33 cellular contexts compared by ENCODE assay signal in the genomic region with DNA sequence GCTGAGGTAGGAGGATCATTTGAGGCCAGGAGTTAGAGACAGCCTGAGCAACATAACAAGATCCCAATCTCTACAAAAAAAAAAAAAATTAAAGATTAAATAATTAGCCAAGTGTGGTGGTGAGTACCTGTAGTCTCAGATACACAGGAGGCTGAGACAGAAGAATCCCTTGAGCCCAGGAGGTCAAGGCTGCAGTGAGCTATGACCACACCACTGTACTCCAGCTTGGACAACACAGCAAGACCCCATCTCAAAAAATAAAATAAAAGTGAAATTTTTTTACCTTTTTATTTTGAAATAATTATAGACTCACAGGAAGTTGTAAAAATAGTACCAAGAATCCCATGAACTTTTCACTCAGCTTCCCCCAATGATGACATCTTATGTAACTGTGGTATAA. TPM values are rescaled to one million over a fixed set of nuclear protein-coding genes. Genes with fewer than 3 reads are reported as not detected.
DNase-seq lines count a peak whose midpoint lies in the region; ATAC-seq, FAIRE-seq and TF ChIP-seq lines count a peak whose summit lies in the region.
"Had no signal": no experiment of that assay in that cellular context is flagged by ENCODE, and none has a peak within 500 bp of the region (broad histone marks: within the 10 kb centered on the region; RNA-seq: fewer than 3 reads in every experiment).

No MANE protein-coding gene starts in this region.

- no peaks in the 10 kb centered on the region for H3K9me3 Mint-ChIP-seq in endodermal cell
- H3K9me3 Mint-ChIP-seq: CD4-positive, alpha-beta memory T cell; CD4-positive, alpha-beta T cell; CD4-positive, CD25-positive, alpha-beta regulatory T cell; CD8-positive, alpha-beta memory T cell; CD8-positive, alpha-beta T cell had no signal

- CTCF ChIA-PET in K562 (lab: Yijun Ruan, JAX; ENCODE audit: low intra/inter-chr PET ratio), result no interaction called here

- H3K4me1 ChIP-seq in K562 (replicated peaks in 1 of 2; ENCODE audit: control insufficient read depth in 2 of 2, insufficient read depth in 2 of 2, low read length in 2 of 2), result peaks cover 0 to 3% of the 10 kb centered on the region in 2 experiments; a peak in 1 of 5 replicates
- no peaks in the 10 kb centered on the region for H3K4me1 ChIP-seq in endodermal cell (ENCODE audit: control insufficient read depth, insufficient read depth, low read length)
- H3K4me1 ChIP-seq: BE2C, Caco-2 had no signal

- FAIRE-seq in K562 (lab: Jason Lieb, UNC), result no peak
- FAIRE-seq: A204.1, A549, D721Med had no signal

- TF ChIP-seq POLR2A in K562 (conservative IDR thresholded peaks at IDR 0.05), result no peak

- intact Hi-C loops in K562 (cut with micrococcal nuclease), result no loop called here

- no peaks in the 10 kb centered on the region for H4K20me1 ChIP-seq in K562 (replicated peaks; ENCODE audit: control insufficient read depth, insufficient read depth, low read length)
- H4K20me1 ChIP-seq: BLaER1; BLaER1 treated with 17β-estradiol and CSF1 and Interleukin-3, amounts not matched to agents 10 nM and 100 nM had no signal

- H3K9ac ChIP-seq in K562 (ENCODE audit: insufficient read depth in 1 of 2, low read depth in 2 of 2, low read length in 2 of 2), result no peak overlapping the region
- no peak overlapping the region for H3K9ac ChIP-seq in endodermal cell (ENCODE audit: extremely low read depth, low read length, poor library complexity, severe bottlenecking)
- H3K9ac ChIP-seq: BLaER1; BLaER1 treated with 17β-estradiol and CSF1 and Interleukin-3, amounts not matched to agents 10 nM and 100 nM had no signal

- no peak overlapping the region for H3K4me3 Mint-ChIP-seq in endodermal cell
- H3K4me3 Mint-ChIP-seq: B cell; CD14-positive monocyte; CD4-positive, alpha-beta memory T cell; CD8-positive, alpha-beta T cell had no signal

- H3K27ac Mint-ChIP-seq in endodermal cell, result peak overlapping the region; percentile 35
- H3K27ac Mint-ChIP-seq: B cell; CD14-positive monocyte; CD4-positive, alpha-beta memory T cell; CD4-positive, alpha-beta T cell; CD4-positive, CD25-positive, alpha-beta regulatory T cell; CD8-positive, alpha-beta T cell had no signal

- H3K9me1 ChIP-seq in K562 (ENCODE audit: control insufficient read depth, insufficient read depth, low read length), result no peaks in the 10 kb centered on the region

- in situ Hi-C loops in K562 (cut with MboI), result no loop called here

- peaks cover 9% of the 10 kb centered on the region; the same call in 2 of the 3 replicates for H3K79me2 ChIP-seq in K562 (ENCODE audit: control insufficient read depth, insufficient read depth, low read length)

- ATAC-seq in K562, result no peak
- no peak for ATAC-seq in GM21619 (IDR thresholded peaks at IDR 0.05; ENCODE audit: unreplicated experiment)
- ATAC-seq in HG03095 (IDR thresholded peaks at IDR 0.05; ENCODE audit: unreplicated experiment), result no peak
- ATAC-seq: A549; CD8-positive, alpha-beta T cell had no signal

- no peaks in the 10 kb centered on the region for H3K27me3 ChIP-seq in K562 (ENCODE audit: control insufficient read depth in 2 of 2, insufficient read depth in 2 of 2, low read length in 2 of 2)
- H3K27me3 ChIP-seq in endodermal cell (ENCODE audit: control insufficient read depth, insufficient read depth, low read length, poor library complexity, severe bottlenecking), result no peaks in the 10 kb centered on the region
- H3K27me3 ChIP-seq: BE2C; BLaER1; BLaER1 treated with 17β-estradiol and CSF1 and Interleukin-3, amounts not matched to agents 10 nM and 100 nM had no signal

- DNase-seq in K562 (ENCODE audit: extremely low read depth in 1 of 4, low spot score in 3 of 4) (no peak), endodermal cell (no peak)
- DNase-seq: 8988T; ACHN; AML-193; BE2C; C1 segment of cervical spinal cord; Caco-2; Calu3; CD4-positive, alpha-beta memory T cell; CD4-positive, alpha-beta T cell; CD4-positive, CD25-positive, alpha-beta regulatory T cell; CD8-positive, alpha-beta memory T cell; CD8-positive, alpha-beta T cell; COR-L47; DMS 273 treated with DMSO at 0.1 percent for 48 hours; DMS153; DMS53; DMS79; DMS79 treated with DMSO at 0.1 percent for 48 hours; DND-41; EL had no signal

- H3K9me3 ChIP-seq in K562 (replicated peaks; ENCODE audit: control insufficient read depth, insufficient read depth, low read depth, low read length) (no peaks in the 10 kb centered on the region), endodermal cell (ENCODE audit: control insufficient read depth, low read length) (no peaks in the 10 kb centered on the region)
- H3K9me3 ChIP-seq: A549; BE2C; BLaER1; BLaER1 treated with 17β-estradiol and CSF1 and Interleukin-3, amounts not matched to agents 10 nM and 100 nM; Caco-2 had no signal

- TF ChIP-seq CTCF in K562 (IDR thresholded peaks at IDR 0.05 in 2 of 3, conservative IDR thresholded peaks at IDR 0.05 in 1 of 3; ENCODE audit: insufficient read depth in 2 of 3, low read depth in 1 of 3, low read length in 3 of 3), result no peak
- no peak for TF ChIP-seq CTCF in endodermal cell (conservative IDR thresholded peaks at IDR 0.05)

- no peaks in the 10 kb centered on the region for H3K4me1 Mint-ChIP-seq in endodermal cell

- POLR2A ChIA-PET in K562 (lab: Yijun Ruan, JAX), result interaction anchor here (0.6 kb wide), 1 partner anchor 99 kb away, joined by 3 read pairs; no protein-coding TSS in a partner anchor

- TF ChIP-seq EP300 in K562 (IDR thresholded peaks at IDR 0.05; ENCODE audit: low read length), result no peak

- H3K36me3 Mint-ChIP-seq in endodermal cell (ENCODE audit: low read depth), result peaks cover 16% of the 10 kb centered on the region

- no peaks in the 10 kb centered on the region for H3K27me3 Mint-ChIP-seq in endodermal cell (ENCODE audit: insufficient read depth)
- H3K27me3 Mint-ChIP-seq: B cell; CD4-positive, alpha-beta memory T cell; CD4-positive, alpha-beta T cell; CD4-positive, CD25-positive, alpha-beta regulatory T cell had no signal

- H3K27ac ChIP-seq in K562 (ENCODE audit: extremely low read depth, low read depth, low read length) (no peak overlapping the region), endodermal cell (ENCODE audit: low read depth, low read length) (no peak overlapping the region)
- H3K27ac ChIP-seq: 22Rv1; A549; BLaER1; BLaER1 treated with 17β-estradiol and CSF1 and Interleukin-3, amounts not matched to agents 10 nM and 100 nM; C4-2B had no signal

- no peak overlapping the region for H2AFZ ChIP-seq in K562 (ENCODE audit: low read depth, low read length)

- TF ChIP-seq RAD21 in K562 (CRISPR knock-in tag; conservative IDR thresholded peaks at IDR 0.05 in 1 of 2, IDR thresholded peaks at IDR 0.05 in 1 of 2), result no peak

- no peak overlapping the region for H3K4me3 ChIP-seq in K562
- H3K4me3 ChIP-seq in endodermal cell (ENCODE audit: low read length), result no peak overlapping the region
- H3K4me3 ChIP-seq: A549; BLaER1; BLaER1 treated with 17β-estradiol and CSF1 and Interleukin-3, amounts not matched to agents 10 nM and 100 nM had no signal

- no TSS peak for BruUV-seq in K562 (replicated peaks; lab: Mats Ljungman, UMichigan)

- H3K36me3 ChIP-seq in K562 (ENCODE audit: control insufficient read depth, insufficient read depth, low read length), result no peaks in the 10 kb centered on the region
- no peaks in the 10 kb centered on the region for H3K36me3 ChIP-seq in endodermal cell (ENCODE audit: control insufficient read depth, insufficient read depth, low read length)

- no peak overlapping the region for H3K4me2 ChIP-seq in K562 (ENCODE audit: insufficient read depth, low read length)
- H3K4me2 ChIP-seq: A549; BLaER1; BLaER1 treated with 17β-estradiol and CSF1 and Interleukin-3, amounts not matched to agents 10 nM and 100 nM had no signal

RNA-seq across cellular contexts. Expression of a gene that starts 4.9 kb away (rescaled TPM):
- total RNA-seq in K562 (2011; cell fraction: chromatin; rRNA removed; ENCODE audit: low replicate concordance), result 7.2 and 16.9 TPM in 2 replicates
- total RNA-seq in K562 (2011; cell fraction: nucleolus; rRNA removed), result 4.2 and 5.0 TPM in 2 replicates
- total RNA-seq in K562 (2011; cell fraction: nucleoplasm; rRNA removed), result 7.0 and 8.5 TPM in 2 replicates
- total RNA-seq in K562 (2014; rRNA removed) (3.2 and 4.2 TPM in 2 replicates), K562 (2014; rRNA removed; fragmentation: Illumina TruSeq; extraction: Trizol) (9.5 and 10.3 TPM in 2 replicates), K562 (2015; rRNA removed; fragmentation: Illumina TruSeq; extraction: Trizol) (8.8 and 9.2 TPM in 2 replicates), K562 (2021) (6.1 and 7.2 TPM in 2 replicates), endodermal cell (10 to 100 TPM; 29.1 to 29.2 TPM)
- polyA plus RNA-seq in K562 (2011; rRNA removed) (18.5 and 21.5 TPM in 2 replicates), K562 (2014; fragmentation: Illumina TruSeq; extraction: Trizol) (9.3 and 9.5 TPM in 2 replicates), K562 (2014; fragmentation: Nextera tagmentation; extraction: Ambion mirVana) (10 to 100 TPM; 14.4 to 16.9 TPM), K562 (2014; rRNA removed) (6.0 and 8.7 TPM in 2 replicates)
- 12.7 and 14.0 TPM in 2 replicates for polyA plus RNA-seq in K562 (2011; cell fraction: cytosol; rRNA removed)
- polyA plus RNA-seq in K562 (2011; cell fraction: nucleus; rRNA removed), result 22.0 and 24.2 TPM in 2 replicates
- 16.3 and 22.4 TPM in 2 replicates for polyA plus RNA-seq in K562 (2012)
- 13.6 and 17.0 TPM in 2 replicates for polyA minus RNA-seq in K562 (2011; rRNA and poly(A)+ RNA removed)
- polyA minus RNA-seq in K562 (2011; cell fraction: cytosol; rRNA and poly(A)+ RNA removed), result 4.3 and 5.7 TPM in 2 replicates
- 6.5 and 8.6 TPM in 2 replicates for polyA minus RNA-seq in K562 (2011; cell fraction: nucleus; rRNA and poly(A)+ RNA removed)
- 25.7 TPM for polyA plus RNA-seq in endodermal cell (2013, experiment 1 of 2)
- polyA plus RNA-seq in endodermal cell (2013, experiment 2 of 2), result 28.9 TPM

RNA-seq across cellular contexts. Expression of a gene that starts 5.1 kb away (rescaled TPM):
- 52.4 and 77.2 TPM in 2 replicates for total RNA-seq in K562 (2011; cell fraction: chromatin; rRNA removed; ENCODE audit: low replicate concordance)
- total RNA-seq in K562 (2011; cell fraction: nucleolus; rRNA removed), result 34.7 and 34.9 TPM in 2 replicates
- total RNA-seq in K562 (2011; cell fraction: nucleoplasm; rRNA removed), result 43.2 and 55.2 TPM in 2 replicates
- total RNA-seq in K562 (2014; rRNA removed) (43.1 and 52.8 TPM in 2 replicates), K562 (2014; rRNA removed; fragmentation: Illumina TruSeq; extraction: Trizol) (51.2 and 60.1 TPM in 2 replicates), K562 (2015; rRNA removed; fragmentation: Illumina TruSeq; extraction: Trizol) (53.9 and 57.2 TPM in 2 replicates), K562 (2021) (44.9 and 48.8 TPM in 2 replicates), endodermal cell (10 to 100 TPM; 38.4 to 40.7 TPM)
- polyA plus RNA-seq in K562 (2011; rRNA removed) (63.0 and 79.9 TPM in 2 replicates), K562 (2014; fragmentation: Illumina TruSeq; extraction: Trizol) (51.0 and 59.4 TPM in 2 replicates), K562 (2014; fragmentation: Nextera tagmentation; extraction: Ambion mirVana) (10 to 100 TPM; 33.5 to 75.3 TPM), K562 (2014; rRNA removed) (52.6 and 53.2 TPM in 2 replicates)
- 35.8 and 44.3 TPM in 2 replicates for polyA plus RNA-seq in K562 (2011; cell fraction: cytosol; rRNA removed)
- polyA plus RNA-seq in K562 (2011; cell fraction: nucleus; rRNA removed), result 38.9 and 42.5 TPM in 2 replicates
- 32.6 and 42.6 TPM in 2 replicates for polyA plus RNA-seq in K562 (2012)
- polyA minus RNA-seq in K562 (2011; rRNA and poly(A)+ RNA removed), result 67.4 and 78.0 TPM in 2 replicates
- 22.3 and 34.4 TPM in 2 replicates for polyA minus RNA-seq in K562 (2011; cell fraction: cytosol; rRNA and poly(A)+ RNA removed)
- polyA minus RNA-seq in K562 (2011; cell fraction: nucleus; rRNA and poly(A)+ RNA removed), result 32.2 and 57.6 TPM in 2 replicates
- 34.1 TPM for polyA plus RNA-seq in endodermal cell (2013, experiment 1 of 2)
- 32.7 TPM for polyA plus RNA-seq in endodermal cell (2013, experiment 2 of 2)
